Comparison of ENCODE assay signal across 18 cellular contexts in the genomic region with DNA sequence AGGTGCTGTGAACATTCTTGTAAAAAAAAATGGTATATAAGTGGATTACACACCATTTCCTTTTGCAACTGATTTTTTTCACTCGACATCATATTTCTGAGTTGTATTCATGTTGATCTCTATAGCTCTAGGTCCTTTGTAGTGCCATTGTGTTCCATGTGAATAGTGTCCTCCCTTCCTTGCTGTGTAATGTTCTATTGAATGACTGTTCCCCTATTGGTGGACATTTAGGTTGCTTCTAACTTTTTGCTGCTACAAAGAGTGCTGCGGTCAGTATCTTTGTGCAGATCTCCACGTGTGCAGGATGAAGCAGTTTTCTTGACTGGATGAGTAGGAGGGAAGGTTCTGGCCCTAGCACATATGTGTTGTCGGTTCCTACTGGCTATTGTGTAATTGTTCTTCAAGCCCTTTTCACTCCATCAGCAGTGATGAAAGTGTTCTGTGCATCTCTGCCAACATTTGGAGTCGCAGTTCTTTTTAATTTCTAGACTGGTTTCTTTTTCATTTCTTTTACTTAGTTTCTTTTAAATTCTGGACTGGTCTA. TPM values are rescaled to one million over a fixed set of nuclear protein-coding genes. Genes with fewer than 3 reads are reported as not detected.
DNase-seq lines count a peak whose midpoint lies in the region; ATAC-seq and TF ChIP-seq lines count a peak whose summit lies in the region.
"Had no signal": no experiment of that assay in that cellular context is flagged by ENCODE, and none has a peak within 500 bp of the region (broad histone marks: within the 10 kb centered on the region; RNA-seq: fewer than 3 reads in every experiment).

No MANE protein-coding gene starts in this region.

- no peak for TF ChIP-seq POLR2A in NB4 (IDR thresholded peaks at IDR 0.05; ENCODE audit: extremely low read depth, insufficient read length)

- H2BK120ac ChIP-seq in mesenchymal stem cell (ENCODE audit: low read depth, low read length), result no peak overlapping the region

- H3K4me1 ChIP-seq in mesenchymal stem cell (ENCODE audit: control insufficient read depth, insufficient read depth, low read depth, low read length), result peaks cover 24% of the 10 kb centered on the region

- no peak overlapping the region for H2BK5ac ChIP-seq in mesenchymal stem cell (ENCODE audit: low read depth, low read length, poor library complexity, severe bottlenecking)

- H2AK5ac ChIP-seq in mesenchymal stem cell (ENCODE audit: low read length, severe bottlenecking), result no peak overlapping the region

- TF ChIP-seq CTCF in NB4 (IDR thresholded peaks at IDR 0.05; ENCODE audit: low read depth, low read length), result no peak
- TF ChIP-seq CTCF in fibroblast of pulmonary artery (IDR thresholded peaks at IDR 0.05; ENCODE audit: low read length, missing control alignments), result no peak

- H3K18ac ChIP-seq in mesenchymal stem cell (ENCODE audit: low read depth in 1 of 2, low read length in 2 of 2), result no peak overlapping the region

- ATAC-seq in HG02981 (IDR thresholded peaks at IDR 0.05; ENCODE audit: unreplicated experiment), result no peak
- ATAC-seq: mucosa of descending colon, PC-3 had no signal

- H3K14ac ChIP-seq in mesenchymal stem cell (ENCODE audit: low read length in 2 of 2), result no peak overlapping the region

- no peak overlapping the region for H4K8ac ChIP-seq in mesenchymal stem cell (ENCODE audit: low read length)

- no peak overlapping the region for H3K4ac ChIP-seq in mesenchymal stem cell (ENCODE audit: low read depth in 1 of 2, low read length in 2 of 2)

- H3K4me3 ChIP-seq in NB4 (ENCODE audit: low read depth, low read length) (no peak overlapping the region), fibroblast of pulmonary artery (replicated peaks; ENCODE audit: low read depth, low read length) (no peak overlapping the region), mesenchymal stem cell (ENCODE audit: insufficient read depth in 1 of 2, low read depth in 1 of 2, low read length in 2 of 2) (no peak overlapping the region)
- H3K4me3 ChIP-seq: mucosa of descending colon had no signal

- DNase-seq in AG08395 (ENCODE audit: low spot score) (peak; percentile 37), NB4 (ENCODE audit: low read depth) (peak; percentile 47), fibroblast of pulmonary artery (ENCODE audit: low read depth) (peak; percentile 83), mesenchymal stem cell (no peak), middle frontal gyrus (ENCODE audit: extremely low spot score, low spot score) (no peak), mesenteric fat pad (ENCODE audit: low spot score) (no peak)
- DNase-seq in activated CD4-positive, CD25-positive, alpha-beta regulatory T cell (lab: John Stamatoyannopoulos, UW), result no peak
- DNase-seq: activated CD4-positive, alpha-beta T cell treated with anti-CD3 and anti-CD28 coated beads for 4 hours; brain microvascular endothelial cell; H7; NCI-H2029 treated with DMSO at 0.1 percent for 48 hours; PC-3; SIG-M5; T-helper 1 cell had no signal

- H2BK12ac ChIP-seq in mesenchymal stem cell (ENCODE audit: low read length in 2 of 2), result no peak overlapping the region

- H3K36me3 ChIP-seq in mesenchymal stem cell (ENCODE audit: control insufficient read depth in 1 of 2, insufficient read depth in 2 of 2, low read depth in 1 of 2, low read length in 2 of 2), result peaks cover 0 to 2% of the 10 kb centered on the region in 2 experiments
- H3K36me3 ChIP-seq: brain microvascular endothelial cell had no signal

- 94% methylated on average over 4 of the region's 5 CpGs for WGBS in mesenchymal stem cell

- peak overlapping the region; percentile 68 for H3K9ac ChIP-seq in mesenchymal stem cell (ENCODE audit: low read length)

- no peak overlapping the region for H3K23ac ChIP-seq in mesenchymal stem cell (ENCODE audit: low read length in 2 of 2)

- no peak overlapping the region for H3K27ac ChIP-seq in mesenchymal stem cell (ENCODE audit: low read length, poor library complexity, severe bottlenecking)
- H3K27ac ChIP-seq: brain microvascular endothelial cell, C4-2B had no signal

- H2BK15ac ChIP-seq in mesenchymal stem cell (ENCODE audit: low read depth, poor library complexity, severe bottlenecking), result no peak overlapping the region

- H3K9me3 ChIP-seq in mesenchymal stem cell (ENCODE audit: control insufficient read depth, low read length), result no peaks in the 10 kb centered on the region
- H3K9me3 ChIP-seq: mucosa of descending colon had no signal

- H3K4me2 ChIP-seq in mesenchymal stem cell (ENCODE audit: low read length, poor library complexity, severe bottlenecking), result no peak overlapping the region

- H3K79me1 ChIP-seq in mesenchymal stem cell (replicated peaks; ENCODE audit: low read length, poor library complexity, severe bottlenecking), result peaks cover 21% of the 10 kb centered on the region

- H4K91ac ChIP-seq in mesenchymal stem cell (ENCODE audit: low read length), result no peak overlapping the region

- no peak overlapping the region for H2AFZ ChIP-seq in mesenchymal stem cell (ENCODE audit: low read depth, low read length)

- H3K27me3 ChIP-seq in mesenchymal stem cell (ENCODE audit: control insufficient read depth in 1 of 2, insufficient read depth in 1 of 2, low read length in 2 of 2), result no peaks in the 10 kb centered on the region
- H3K27me3 ChIP-seq: brain microvascular endothelial cell had no signal

RNA-seq across cellular contexts. Expression of a gene that starts 20.2 kb away (rescaled TPM):
- 13.7 TPM for polyA plus RNA-seq in mesenchymal stem cell (2013, experiment 1 of 2)
- 12.0 TPM for polyA plus RNA-seq in mesenchymal stem cell (2013, experiment 2 of 2)
- 86.1 TPM for total RNA-seq in mesenteric fat pad
- total RNA-seq: activated T-helper 1 cell treated with anti-CD3 and anti-CD28 coated beads, Interleukin-12 subunit alpha, Interleukin-12 subunit beta, Interleukin-2, Interleukin-4 antibody, amounts not matched to agents 30 ng/mL and 10 ng/mL and 1 ng/mL, durations not matched to agents 14 hours and 24 hours and 36 hours had no signal

Comparison
In these comparisons a context has a peak if more than half of its experiments do, and no peak if none do; other contexts are left out.
1. DNase-seq: peak in AG08395 (single experiment), NB4 (single experiment) and fibroblast of pulmonary artery (single experiment); none in mesenchymal stem cell (single experiment), activated CD4-positive, CD25-positive, alpha-beta regulatory T cell (0 of 4), middle frontal gyrus (single experiment) and mesenteric fat pad (single experiment).